5 cellular contexts compared by ENCODE assay signal in genomic region chr9:114515528-114515927, GRCh38.
"Had no signal": no experiment of that assay in that cellular context is flagged by ENCODE, and none has a peak within 500 bp of the region (broad histone marks: within the 10 kb centered on the region; RNA-seq: fewer than 3 reads in every experiment).

No MANE protein-coding gene starts in this region.

- H3K9me3 ChIP-seq: HAP-1 had no signal

- H3K4me1 ChIP-seq: HAP-1 had no signal

- H3K27ac ChIP-seq: HL-60 had no signal

- H3K4me3 ChIP-seq: HAP-1 had no signal

- DNase-seq: GOT3, H7, HFFc6 had no signal

- H3K36me3 ChIP-seq: HAP-1 had no signal
